Comparison of ENCODE assay signal across 28 cellular contexts in the genomic region with DNA sequence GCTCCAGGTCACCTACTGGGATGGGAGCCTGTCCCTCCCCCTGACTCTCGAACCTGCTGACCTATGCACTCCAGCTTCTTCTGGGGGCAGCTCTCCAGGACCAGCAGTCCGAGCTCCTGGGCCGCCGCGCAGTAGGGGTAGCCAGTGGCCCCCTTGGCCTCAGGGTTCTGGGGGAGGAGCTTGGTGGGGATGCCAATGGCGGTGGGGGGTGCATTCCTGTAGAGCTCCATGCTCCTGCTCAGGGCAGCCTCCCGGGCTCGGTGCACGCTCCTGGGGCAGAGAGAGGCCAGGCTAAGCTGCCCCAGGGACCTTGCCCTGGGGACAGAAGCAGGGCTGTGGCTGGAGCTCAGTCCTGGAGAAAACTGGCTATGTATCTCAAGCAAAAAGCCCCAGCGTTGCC. TPM values are rescaled to one million over a fixed set of nuclear protein-coding genes. Genes with fewer than 3 reads are reported as not detected.
A peak's percentile ranks its signal among the peaks of the same experiment; 100 is the strongest.
DNase-seq lines count a peak whose midpoint lies in the region; ATAC-seq, FAIRE-seq and TF ChIP-seq lines count a peak whose summit lies in the region.
"Had no signal": no experiment of that assay in that cellular context is flagged by ENCODE, and none has a peak within 500 bp of the region (broad histone marks: within the 10 kb centered on the region; RNA-seq: fewer than 3 reads in every experiment).

No MANE protein-coding gene starts in this region.

- peak overlapping the region; percentile 15 for H4K91ac ChIP-seq in H1 (replicated peaks; ENCODE audit: insufficient read length, low read length)

- H3K36me3 ChIP-seq in NT2/D1 (ENCODE audit: insufficient read depth, insufficient read length, low read length), result peaks cover 7% of the 10 kb centered on the region
- H3K36me3 ChIP-seq in H1 (ENCODE audit: control insufficient read depth in 2 of 4, insufficient read depth in 4 of 4, low read length in 3 of 4), result peaks cover 0 to 4% (median 1%) of the 10 kb centered on the region in 4 experiments; a peak in 2 of 8 replicates
- H3K36me3 ChIP-seq in neural progenitor cell, result no peaks in the 10 kb centered on the region

- no peak overlapping the region for H4K8ac ChIP-seq in H1 (ENCODE audit: extremely low read depth, insufficient read depth, low read length)

- H3K23ac ChIP-seq in H1 (ENCODE audit: insufficient read length), result no peak overlapping the region

- H3K4me3 Mint-ChIP-seq in neural progenitor cell, result no peak overlapping the region
- H3K4me3 Mint-ChIP-seq: CD8-positive, alpha-beta T cell had no signal

- peak; percentile 61 for DNase-seq in ELF-1 (ENCODE audit: low read depth, low spot score)
- no peak for DNase-seq in NT2/D1 (ENCODE audit: low read depth, low spot score)
- DNase-seq in H1 (ENCODE audit: low read depth in 1 of 2, low spot score in 2 of 2), result no peak
- DNase-seq in neural progenitor cell (ENCODE audit: low spot score), result peak; percentile 63
- no peak for DNase-seq in SKM-1 (lab: John Stamatoyannopoulos, UW; ENCODE audit: unreplicated experiment)
- DNase-seq: 8988T; C1 segment of cervical spinal cord; Calu3; CD8-positive, alpha-beta T cell; DMS153; H9; IMR-90; MV-4-11; NCI-H1105 treated with DMSO at 0.1 percent for 48 hours; NCI-H1694; NCI-H2081; NCI-H2171; NCI-H345; NCI-H524 treated with DMSO at 0.1 percent for 48 hours; PC-3; SHP77 treated with DMSO at 0.1 percent for 48 hours had no signal

- H2BK15ac ChIP-seq in H1 (ENCODE audit: low read length), result peak overlapping the region; percentile 46; the same call in 1 of the 2 replicates

- no peak overlapping the region for H4K5ac ChIP-seq in H1 (ENCODE audit: insufficient read length, low read depth, low read length)

- H3K14ac ChIP-seq in H1 (ENCODE audit: insufficient read length), result no peak overlapping the region

- H3K79me2 ChIP-seq in H1 (ENCODE audit: control insufficient read depth in 1 of 2, insufficient read depth in 2 of 2, low read length in 2 of 2) (no peaks in the 10 kb centered on the region), neural progenitor cell (ENCODE audit: low read depth) (no peaks in the 10 kb centered on the region)

- WGBS in H1 (ENCODE audit: extremely low coverage in 1 of 2, insufficient coverage in 1 of 2, insufficient read length in 1 of 2, insufficient replicate concordance in 2 of 2, low coverage in 1 of 2, low lambda C conversion rate in 2 of 2, missing lambda C conversion rate in 1 of 2), 2 experiments, result 67% methylated on average over 9 of the region's 10 CpGs; no CpG with 5 or more reads in 1 of the 2 experiments

- no peak for TF ChIP-seq EP300 in H1 (IDR thresholded peaks at IDR 0.05; ENCODE audit: borderline replicate concordance in 1 of 2, low read depth in 2 of 2, low read length in 2 of 2)

- H3K27me3 Mint-ChIP-seq in neural progenitor cell (ENCODE audit: insufficient read depth, low read depth), result peaks cover 15% of the 10 kb centered on the region

- H3K9me3 Mint-ChIP-seq in neural progenitor cell, result no peaks in the 10 kb centered on the region
- H3K9me3 Mint-ChIP-seq: CD8-positive, alpha-beta T cell; H9 had no signal

- no peak overlapping the region for H3K56ac ChIP-seq in H1 (replicated peaks; ENCODE audit: insufficient read length, low read depth, low read length)

- H3K27ac ChIP-seq in H1 (ENCODE audit: low read depth, low read length), result no peak overlapping the region
- no peak overlapping the region for H3K27ac ChIP-seq in neural progenitor cell
- H3K27ac ChIP-seq: HL-60, SK-N-MC had no signal

- no peak for TF ChIP-seq POLR2A in H1 (IDR thresholded peaks at IDR 0.05; ENCODE audit: control extremely low read depth in 1 of 2, low read depth in 2 of 2, low read length in 2 of 2)

- no peak for TF ChIP-seq RAD21 in H1 (IDR thresholded peaks at IDR 0.05 in 1 of 2, conservative IDR thresholded peaks at IDR 0.05 in 1 of 2; ENCODE audit: low read depth in 2 of 2, low read length in 2 of 2)

- H3K4ac ChIP-seq in H1 (replicated peaks; ENCODE audit: insufficient read length, low read depth, low read length), result no peak overlapping the region

- peaks cover 3% of the 10 kb centered on the region for H3K36me3 Mint-ChIP-seq in neural progenitor cell

- no peak overlapping the region for H2BK20ac ChIP-seq in H1 (ENCODE audit: low read length)

- H3K4me1 ChIP-seq in NT2/D1 (ENCODE audit: insufficient read depth, insufficient read length) (peaks cover 31% of the 10 kb centered on the region), H1 (replicated peaks in 1 of 4; ENCODE audit: control insufficient read depth in 3 of 4, insufficient read depth in 4 of 4, low read length in 3 of 4) (peaks cover 0 to 18% (median 13%) of the 10 kb centered on the region in 4 experiments; a peak in 6 of 7 replicates), neural progenitor cell (peaks cover 15% of the 10 kb centered on the region)

- 0 out of 2 replicates have a peak overlapping the region, but pooled peaks have one; percentile 71 for H2BK5ac ChIP-seq in H1 (ENCODE audit: low read depth, low read length)

- H3K4me2 ChIP-seq in H1 (ENCODE audit: insufficient read depth in 1 of 2, low read depth in 2 of 2, low read length in 2 of 2), result peak overlapping the region; percentile 6 to 35; a peak in 2 of 4 replicates
- H3K4me2 ChIP-seq in neural progenitor cell, result peak overlapping the region; percentile 8

- peaks cover 3% of the 10 kb centered on the region; the same call in 1 of the 2 replicates for H3K23me2 ChIP-seq in H1 (ENCODE audit: low read depth, low read length)

- H3K79me1 ChIP-seq in H1 (ENCODE audit: low read depth, low read length), result no peaks in the 10 kb centered on the region

- H3K27me3 ChIP-seq in NT2/D1 (ENCODE audit: insufficient read depth, insufficient read length), result peaks cover 14% of the 10 kb centered on the region
- peaks cover 0 to 4% (median 2%) of the 10 kb centered on the region in 4 experiments; a peak in 2 of 7 replicates for H3K27me3 ChIP-seq in H1 (replicated peaks in 1 of 4; ENCODE audit: control insufficient read depth in 3 of 4, extremely low read depth in 1 of 4, insufficient read depth in 3 of 4, low read length in 3 of 4)
- peaks cover 13% of the 10 kb centered on the region for H3K27me3 ChIP-seq in neural progenitor cell

- H3K9me3 ChIP-seq in NT2/D1 (ENCODE audit: insufficient read depth, low read length) (no peaks in the 10 kb centered on the region), H1 (ENCODE audit: insufficient read depth in 2 of 2, low read depth in 1 of 2, low read length in 1 of 2) (no peaks in the 10 kb centered on the region), neural progenitor cell (ENCODE audit: low read depth) (no peaks in the 10 kb centered on the region)

- peaks cover 8% of the 10 kb centered on the region for H3F3A ChIP-seq in neural progenitor cell (ENCODE audit: low read depth)

- H3K4me1 Mint-ChIP-seq in neural progenitor cell, result peaks cover 17% of the 10 kb centered on the region

- FAIRE-seq in H1 (lab: Jason Lieb, UNC), result no peak
- FAIRE-seq: G401.6, GM18507, GM19239 had no signal

- CTCF ChIA-PET in H1 (lab: Charles Lee; ENCODE audit: partially characterized antibody), result interaction anchor here (1.0 to 7.2 kb wide), 8 partner anchors 9 to 151 kb away, joined by 3 to 69 read pairs (median 10); a partner anchor contains a TSS

- POLR2A ChIA-PET in H1 (lab: Charles Lee; ENCODE audit: partially characterized antibody), result interaction anchor here (1.8 to 16.7 kb wide), 4 partner anchors 8 to 21 kb away, joined by 6 to 193 read pairs (median 52); a partner anchor contains a TSS

- TF ChIP-seq CTCF in H1 (IDR thresholded peaks at IDR 0.05; ENCODE audit: control extremely low read depth in 1 of 3, insufficient read depth in 1 of 3, low read depth in 1 of 3, low read length in 3 of 3) (no peak), neural progenitor cell (IDR thresholded peaks at IDR 0.05) (no peak)

- H3K4me3 ChIP-seq in NT2/D1 (ENCODE audit: insufficient read length, low read depth) (no peak overlapping the region), H1 (ENCODE audit: extremely low read depth in 1 of 4, insufficient read depth in 2 of 4, low read depth in 3 of 4, low read length in 4 of 4) (no peak overlapping the region), neural progenitor cell (no peak overlapping the region)
- H3K4me3 ChIP-seq: SK-N-MC had no signal

- peak overlapping the region; percentile 78; the same call in 1 of the 2 replicates for H3K18ac ChIP-seq in H1 (ENCODE audit: extremely low read depth, low read length)

- ATAC-seq in GM21737 (IDR thresholded peaks at IDR 0.05; ENCODE audit: unreplicated experiment), result no peak
- no peak for ATAC-seq in GM18517 (IDR thresholded peaks at IDR 0.05; ENCODE audit: unreplicated experiment)
- ATAC-seq: CD8-positive, alpha-beta T cell; PC-3 had no signal

- H2AFZ ChIP-seq in H1 (ENCODE audit: low read length), result no peak overlapping the region
- H2AFZ ChIP-seq in neural progenitor cell (replicated peaks), result no peak overlapping the region

- H3K9ac ChIP-seq in NT2/D1 (ENCODE audit: insufficient read length, low read depth), result peak overlapping the region; percentile 23
- H3K9ac ChIP-seq in H1 (replicated peaks in 1 of 4; ENCODE audit: extremely low read depth in 1 of 4, low read depth in 3 of 4, low read length in 3 of 4), result no peak overlapping the region
- no peak overlapping the region for H3K9ac ChIP-seq in neural progenitor cell

- H2BK120ac ChIP-seq in H1 (replicated peaks; ENCODE audit: low read depth, low read length), result no peak overlapping the region

- H2BK12ac ChIP-seq in H1 (ENCODE audit: low read depth, low read length), result 0 out of 2 replicates have a peak overlapping the region, but pooled peaks have one; percentile 94

- H2AK5ac ChIP-seq in H1 (ENCODE audit: low read depth, low read length), result no peak overlapping the region

- H4K20me1 ChIP-seq in H1 (replicated peaks in 1 of 2; ENCODE audit: control insufficient read depth in 1 of 2, insufficient read depth in 2 of 2, low read length in 2 of 2) (peaks cover under 1 to 6% of the 10 kb centered on the region in 2 experiments), neural progenitor cell (ENCODE audit: low read depth) (no peaks in the 10 kb centered on the region)

- H3K27ac Mint-ChIP-seq in neural progenitor cell, result no peak overlapping the region
- H3K27ac Mint-ChIP-seq: CD8-positive, alpha-beta T cell; H9 had no signal

RNA-seq across cellular contexts. Expression of a gene that starts 7.7 kb away (rescaled TPM):
- 12.5 and 12.7 TPM in 2 replicates for total RNA-seq in H1 (2021; fragmentation: NEBNext Ultra II Directional; extraction: Animal tissue kit (Norgen Biotek cat#: 25700))
- 9.3 and 17.7 TPM in 2 replicates for polyA plus RNA-seq in H1 (2011; rRNA removed)
- polyA plus RNA-seq in H1 (2011; cell fraction: cytosol; rRNA removed), result 13.4 TPM
- polyA plus RNA-seq in H1 (2011; cell fraction: nucleus; rRNA removed), result 16.3 TPM
- polyA plus RNA-seq in H1 (2012, experiment 1 of 2), result 5.2 to 10.1 TPM (median 9.8 TPM) in 4 replicates
- 10.5 TPM for polyA plus RNA-seq in H1 (2012, experiment 2 of 2)
- 5.4 TPM for polyA plus RNA-seq in H1 (2013, experiment 1 of 2)
- polyA plus RNA-seq in H1 (2013, experiment 2 of 2), result 4.9 TPM
- 3.4 and 3.5 TPM in 2 replicates for polyA minus RNA-seq in H1 (2011; rRNA and poly(A)+ RNA removed)
- 9.9 TPM for polyA minus RNA-seq in H1 (2011; cell fraction: cytosol; rRNA and poly(A)+ RNA removed)
- polyA minus RNA-seq in H1 (2011; cell fraction: nucleus; rRNA and poly(A)+ RNA removed), result 16.0 TPM
- total RNA-seq in neural progenitor cell (ENCODE audit: low replicate concordance), result 7.6 and 13.2 TPM in 2 replicates

RNA-seq across cellular contexts. Expression of a gene that starts 11.5 kb away (rescaled TPM):
- total RNA-seq in H1 (2021; fragmentation: NEBNext Ultra II Directional; extraction: Animal tissue kit (Norgen Biotek cat#: 25700)), result 5.4 and 5.8 TPM in 2 replicates
- 2.9 and 6.0 TPM in 2 replicates for polyA plus RNA-seq in H1 (2011; rRNA removed)
- polyA plus RNA-seq in H1 (2011; cell fraction: cytosol; rRNA removed), result 4.7 TPM
- polyA plus RNA-seq in H1 (2011; cell fraction: nucleus; rRNA removed), result 26.8 TPM
- 3.1 to 5.6 TPM (median 5.0 TPM) in 4 replicates for polyA plus RNA-seq in H1 (2012, experiment 1 of 2)
- polyA plus RNA-seq in H1 (2012, experiment 2 of 2), result 3.6 TPM
- polyA plus RNA-seq in H1 (2013, experiment 1 of 2), result 2.7 TPM
- 2.2 TPM for polyA plus RNA-seq in H1 (2013, experiment 2 of 2)
- 1.1 and 1.4 TPM in 2 replicates for polyA minus RNA-seq in H1 (2011; rRNA and poly(A)+ RNA removed)
- polyA minus RNA-seq in H1 (2011; cell fraction: cytosol; rRNA and poly(A)+ RNA removed), result 1.8 TPM
- polyA minus RNA-seq in H1 (2011; cell fraction: nucleus; rRNA and poly(A)+ RNA removed), result 4.0 TPM
- 1.6 and 4.7 TPM in 2 replicates for total RNA-seq in neural progenitor cell (ENCODE audit: low replicate concordance)

RNA-seq across cellular contexts. Expression of a gene that starts 12.2 kb away (rescaled TPM):
- total RNA-seq in H1 (2021; fragmentation: NEBNext Ultra II Directional; extraction: Animal tissue kit (Norgen Biotek cat#: 25700)), result 9.3 and 9.6 TPM in 2 replicates
- 6.4 and 10.0 TPM in 2 replicates for polyA plus RNA-seq in H1 (2011; rRNA removed)
- polyA plus RNA-seq in H1 (2011; cell fraction: cytosol; rRNA removed), result 8.0 TPM
- 32.3 TPM for polyA plus RNA-seq in H1 (2011; cell fraction: nucleus; rRNA removed)
- polyA plus RNA-seq in H1 (2012, experiment 1 of 2), result 7.8 to 13.8 TPM (median 13.0 TPM) in 4 replicates
- 3.1 TPM for polyA plus RNA-seq in H1 (2012, experiment 2 of 2)
- 3.9 TPM for polyA plus RNA-seq in H1 (2013, experiment 1 of 2)
- 3.3 TPM for polyA plus RNA-seq in H1 (2013, experiment 2 of 2)
- 4.4 and 6.2 TPM in 2 replicates for polyA minus RNA-seq in H1 (2011; rRNA and poly(A)+ RNA removed)
- 11.2 TPM for polyA minus RNA-seq in H1 (2011; cell fraction: cytosol; rRNA and poly(A)+ RNA removed)
- polyA minus RNA-seq in H1 (2011; cell fraction: nucleus; rRNA and poly(A)+ RNA removed), result 11.4 TPM
- total RNA-seq in neural progenitor cell (ENCODE audit: low replicate concordance), result 8.4 and 21.7 TPM in 2 replicates

RNA-seq across cellular contexts. Expression of a gene that starts 22.7 kb away (rescaled TPM):
- total RNA-seq in H1 (2021; fragmentation: NEBNext Ultra II Directional; extraction: Animal tissue kit (Norgen Biotek cat#: 25700)), result 76.8 and 83.9 TPM in 2 replicates
- polyA plus RNA-seq in H1 (2011; rRNA removed), result 49.5 and 87.5 TPM in 2 replicates
- 91.7 TPM for polyA plus RNA-seq in H1 (2011; cell fraction: cytosol; rRNA removed)
- 406 TPM for polyA plus RNA-seq in H1 (2011; cell fraction: nucleus; rRNA removed)
- polyA plus RNA-seq in H1 (2012, experiment 1 of 2), result 82.0 to 144 TPM (median 116 TPM) in 4 replicates
- 45.2 TPM for polyA plus RNA-seq in H1 (2012, experiment 2 of 2)
- polyA plus RNA-seq in H1 (2013, experiment 1 of 2), result 49.2 TPM
- polyA plus RNA-seq in H1 (2013, experiment 2 of 2), result 43.1 TPM
- polyA minus RNA-seq in H1 (2011; rRNA and poly(A)+ RNA removed), result 36.6 and 43.1 TPM in 2 replicates
- 64.7 TPM for polyA minus RNA-seq in H1 (2011; cell fraction: cytosol; rRNA and poly(A)+ RNA removed)
- polyA minus RNA-seq in H1 (2011; cell fraction: nucleus; rRNA and poly(A)+ RNA removed), result 58.6 TPM
- total RNA-seq in neural progenitor cell (ENCODE audit: low replicate concordance), result 75.6 and 107 TPM in 2 replicates

RNA-seq across cellular contexts. Expression of a gene that starts 51.5 kb away (rescaled TPM):
- 13.5 and 16.9 TPM in 2 replicates for total RNA-seq in H1 (2021; fragmentation: NEBNext Ultra II Directional; extraction: Animal tissue kit (Norgen Biotek cat#: 25700))
- 5.4 and 8.4 TPM in 2 replicates for polyA plus RNA-seq in H1 (2011; rRNA removed)
- polyA plus RNA-seq in H1 (2011; cell fraction: cytosol; rRNA removed), result 6.2 TPM
- 7.4 TPM for polyA plus RNA-seq in H1 (2011; cell fraction: nucleus; rRNA removed)
- 6.9 to 11.5 TPM (median 10.4 TPM) in 4 replicates for polyA plus RNA-seq in H1 (2012, experiment 1 of 2)
- 7.0 TPM for polyA plus RNA-seq in H1 (2012, experiment 2 of 2)
- 14.6 TPM for polyA plus RNA-seq in H1 (2013, experiment 1 of 2)
- polyA plus RNA-seq in H1 (2013, experiment 2 of 2), result 15.6 TPM
- 6.0 TPM in 2 replicates for polyA minus RNA-seq in H1 (2011; rRNA and poly(A)+ RNA removed)
- polyA minus RNA-seq in H1 (2011; cell fraction: cytosol; rRNA and poly(A)+ RNA removed), result 11.2 TPM
- 8.0 TPM for polyA minus RNA-seq in H1 (2011; cell fraction: nucleus; rRNA and poly(A)+ RNA removed)
- 9.3 and 14.1 TPM in 2 replicates for total RNA-seq in neural progenitor cell (ENCODE audit: low replicate concordance)

Comparison
In these comparisons a context has a peak if more than half of its experiments do, and no peak if none do; other contexts are left out.
1. DNase-seq: peak in ELF-1 (single experiment) and neural progenitor cell (single experiment); none in NT2/D1 (single experiment), H1 (0 of 2) and SKM-1 (single experiment).